In the genomic region with DNA sequence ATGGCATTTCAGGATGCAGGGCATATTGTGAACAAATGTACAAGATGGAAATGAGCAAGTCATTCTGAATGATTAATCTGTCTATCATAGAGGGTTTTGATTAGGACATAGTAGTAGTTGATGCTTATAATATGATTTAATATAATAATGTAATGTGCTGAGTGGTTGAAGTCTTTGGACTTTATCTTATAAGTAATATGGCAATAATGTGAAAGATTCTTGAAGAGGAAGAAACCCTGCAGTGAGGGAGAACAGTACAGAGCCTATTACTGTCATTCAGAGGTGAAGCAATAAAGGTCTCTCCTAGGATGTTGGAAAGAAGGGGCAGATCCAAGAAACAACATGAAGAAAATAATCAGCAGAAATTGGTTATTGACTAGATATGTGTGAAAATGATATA, we compare ENCODE assay signal across 36 cellular contexts. TPM values are rescaled to one million over a fixed set of nuclear protein-coding genes. Genes with fewer than 3 reads are reported as not detected.
DNase-seq lines count a peak whose midpoint lies in the region; ATAC-seq, FAIRE-seq and TF ChIP-seq lines count a peak whose summit lies in the region.
"Had no signal": no experiment of that assay in that cellular context is flagged by ENCODE, and none has a peak within 500 bp of the region (broad histone marks: within the 10 kb centered on the region; RNA-seq: fewer than 3 reads in every experiment).

No MANE protein-coding gene starts in this region.

- intact Hi-C loops in activated CD4-positive, alpha-beta T cell treated with anti-CD3 and anti-CD28 coated beads, Interleukin-2, amount 10 ng/mL, durations not matched to agents 24 days and 14 days (cut with micrococcal nuclease), result no loop called here

- no peaks in the 10 kb centered on the region for H3K27me3 ChIP-seq in CD4-positive, CD25-positive, alpha-beta regulatory T cell (ENCODE audit: control insufficient read depth, insufficient read depth, low read length)
- H3K27me3 ChIP-seq: ascending aorta, cardiac muscle cell, esophagus squamous epithelium, heart right ventricle, neural progenitor cell had no signal

- peak overlapping the region; percentile 25 for H3K4me3 Mint-ChIP-seq in activated CD4-positive, alpha-beta T cell treated with anti-CD3 and anti-CD28 coated beads, Interleukin-2, amount 10 ng/mL, durations not matched to agents 24 days and 14 days
- peak overlapping the region in 1 of 4 donors; percentile 13 for H3K4me3 Mint-ChIP-seq in CD4-positive, CD25-positive, alpha-beta regulatory T cell
- no peak overlapping the region for H3K4me3 Mint-ChIP-seq in activated CD8-positive, alpha-beta T cell treated with anti-CD3 and anti-CD28 coated beads, Interleukin-2, amount 10 ng/mL, durations not matched to agents 7 days and 5 days
- H3K4me3 Mint-ChIP-seq: dendritic cell treated with granulocyte-macrophage colony-stimulating factor and Interleukin-4, amounts not matched to agents 40 ng/mL and 50 ng/mL, for 4 days; IgD-negative memory B cell; neural progenitor cell had no signal

- no peak overlapping the region for H3K4me3 ChIP-seq in CD4-positive, CD25-positive, alpha-beta regulatory T cell (ENCODE audit: low read depth, low read length)
- H3K4me3 ChIP-seq: ascending aorta, cardiac muscle cell, esophagus squamous epithelium, heart right ventricle, mucosa of descending colon, neural progenitor cell had no signal

- H3K27ac ChIP-seq in CD4-positive, CD25-positive, alpha-beta regulatory T cell (ENCODE audit: insufficient read depth, low read length, poor library complexity, severe bottlenecking), result no peak overlapping the region
- H3K27ac ChIP-seq: ascending aorta, cardiac muscle cell, esophagus squamous epithelium, heart right ventricle, neural progenitor cell, parathyroid adenoma, VCaP had no signal

- CTCF ChIA-PET in activated CD8-positive, alpha-beta T cell treated with anti-CD3 and anti-CD28 coated beads, Interleukin-2, amount 10 ng/mL, durations not matched to agents 7 days and 5 days (lab: Charles Lee), result interaction anchor here (1.5 to 1.8 kb wide), 2 partner anchors 9 to 69 kb away, joined by 5 to 7 read pairs; no protein-coding TSS in a partner anchor

- peaks cover 22% of the 10 kb centered on the region for H3K4me1 ChIP-seq in CD4-positive, CD25-positive, alpha-beta regulatory T cell (ENCODE audit: control insufficient read depth, insufficient read depth, low read length, poor library complexity, severe bottlenecking)

- FAIRE-seq in islet of Langerhans (lab: Jason Lieb, UNC), result peak; percentile 38
- FAIRE-seq: endometrium, urothelium cell line had no signal

- POLR2A ChIA-PET in activated CD8-positive, alpha-beta T cell treated with anti-CD3 and anti-CD28 coated beads, Interleukin-2, amount 10 ng/mL, durations not matched to agents 7 days and 5 days (lab: Charles Lee), result interaction anchor here (0.8 to 3.1 kb wide), 2 partner anchors 16 to 217 kb away, joined by 3 to 21 read pairs; partner anchors contain the start of gene NFKB1

- H3K36me3 Mint-ChIP-seq in activated CD4-positive, alpha-beta T cell treated with anti-CD3 and anti-CD28 coated beads, Interleukin-2, amount 10 ng/mL, durations not matched to agents 24 days and 14 days (ENCODE audit: low read depth), result peaks cover 50% of the 10 kb centered on the region
- peaks cover 22% of the 10 kb centered on the region for H3K36me3 Mint-ChIP-seq in CD4-positive, CD25-positive, alpha-beta regulatory T cell
- peaks cover 60% of the 10 kb centered on the region for H3K36me3 Mint-ChIP-seq in activated CD8-positive, alpha-beta T cell treated with anti-CD3 and anti-CD28 coated beads, Interleukin-2, amount 10 ng/mL, durations not matched to agents 7 days and 5 days (ENCODE audit: low read depth)

- no peak for TF ChIP-seq CTCF in GM20000 (IDR thresholded peaks at IDR 0.05; ENCODE audit: extremely low read depth, missing control alignments)

- peaks cover 55% of the 10 kb centered on the region for H3K4me1 Mint-ChIP-seq in activated CD4-positive, alpha-beta T cell treated with anti-CD3 and anti-CD28 coated beads, Interleukin-2, amount 10 ng/mL, durations not matched to agents 24 days and 14 days
- peaks cover 48 to 71% (median 57%) of the 10 kb centered on the region in 4 donors for H3K4me1 Mint-ChIP-seq in CD4-positive, CD25-positive, alpha-beta regulatory T cell
- peaks cover 70% of the 10 kb centered on the region for H3K4me1 Mint-ChIP-seq in activated CD8-positive, alpha-beta T cell treated with anti-CD3 and anti-CD28 coated beads, Interleukin-2, amount 10 ng/mL, durations not matched to agents 7 days and 5 days (ENCODE audit: low read depth)
- H3K4me1 Mint-ChIP-seq: neural progenitor cell had no signal

- H3K36me3 ChIP-seq in CD4-positive, CD25-positive, alpha-beta regulatory T cell (ENCODE audit: control insufficient read depth, insufficient read depth, low read length), result peaks cover 8% of the 10 kb centered on the region
- H3K36me3 ChIP-seq: ascending aorta, cardiac muscle cell, esophagus squamous epithelium, neural progenitor cell had no signal

- peaks cover 0 to 11% of the 10 kb centered on the region in 2 experiments for H3K9me3 ChIP-seq in CD4-positive, CD25-positive, alpha-beta regulatory T cell (ENCODE audit: control insufficient read depth in 2 of 2, low read length in 2 of 2)
- H3K9me3 ChIP-seq: ascending aorta, esophagus squamous epithelium, mucosa of descending colon had no signal

- peaks cover 13% of the 10 kb centered on the region for H3K9me3 Mint-ChIP-seq in activated CD4-positive, alpha-beta T cell treated with anti-CD3 and anti-CD28 coated beads, Interleukin-2, amount 10 ng/mL, durations not matched to agents 24 days and 14 days
- peaks cover 3 to 20% (median 10%) of the 10 kb centered on the region in 7 donors for H3K9me3 Mint-ChIP-seq in CD4-positive, CD25-positive, alpha-beta regulatory T cell
- peaks cover 30% of the 10 kb centered on the region for H3K9me3 Mint-ChIP-seq in activated CD8-positive, alpha-beta T cell treated with anti-CD3 and anti-CD28 coated beads, Interleukin-2, amount 10 ng/mL, durations not matched to agents 7 days and 5 days (ENCODE audit: insufficient read depth)

- ATAC-seq in CD4-positive, CD25-positive, alpha-beta regulatory T cell (ENCODE audit: low read depth in 2 of 2), result no peak
- no peak for ATAC-seq in activated CD8-positive, alpha-beta T cell treated with anti-CD3 and anti-CD28 coated beads, Interleukin-2, amount 10 ng/mL, durations not matched to agents 7 days and 5 days
- ATAC-seq in GM18870 (IDR thresholded peaks at IDR 0.05; ENCODE audit: unreplicated experiment), result no peak
- ATAC-seq: HCT116, mucosa of descending colon, PC-3, sciatic nerve had no signal

- no peaks in the 10 kb centered on the region for H3K27me3 Mint-ChIP-seq in activated CD4-positive, alpha-beta T cell treated with anti-CD3 and anti-CD28 coated beads, Interleukin-2, amount 10 ng/mL, durations not matched to agents 24 days and 14 days
- peaks cover 4% of the 10 kb centered on the region for H3K27me3 Mint-ChIP-seq in CD4-positive, CD25-positive, alpha-beta regulatory T cell
- no peaks in the 10 kb centered on the region for H3K27me3 Mint-ChIP-seq in activated CD8-positive, alpha-beta T cell treated with anti-CD3 and anti-CD28 coated beads, Interleukin-2, amount 10 ng/mL, durations not matched to agents 7 days and 5 days (ENCODE audit: low read depth)
- H3K27me3 Mint-ChIP-seq: dendritic cell treated with granulocyte-macrophage colony-stimulating factor and Interleukin-4, amounts not matched to agents 40 ng/mL and 50 ng/mL, for 4 days; IgD-negative memory B cell had no signal

- DNase-seq in activated CD4-positive, alpha-beta T cell treated with anti-CD3 and anti-CD28 coated beads, Interleukin-2, amount 10 ng/mL, durations not matched to agents 24 days and 14 days, result no peak
- no peak for DNase-seq in activated CD4-positive, alpha-beta T cell treated with anti-CD3 and anti-CD28 coated beads, Interleukin-2, amount 50 U/mL, for 48 hours
- no peak for DNase-seq in CD4-positive, CD25-positive, alpha-beta regulatory T cell
- no peak for DNase-seq in activated CD8-positive, alpha-beta T cell treated with anti-CD3 and anti-CD28 coated beads, Interleukin-2, amount 10 ng/mL, durations not matched to agents 7 days and 5 days
- DNase-seq in NCI-H748 treated with DMSO at 0.1 percent for 48 hours (lab: John Stamatoyannopoulos, UW), result no peak
- no peak for DNase-seq in GM20000 (ENCODE audit: low spot score)
- DNase-seq: activated CD4-positive, alpha-beta T cell treated with anti-CD3 and anti-CD28 coated beads, Interleukin-2, amount 50 U/mL, for 1 hour; activated CD8-positive, alpha-beta memory T cell treated with anti-CD3 and anti-CD28 coated beads, Interleukin-2, amount 50 U/mL, for 48 hours; esophagus squamous epithelium; foreskin melanocyte; GF-D8; heart right ventricle; left cardiac atrium; mucosa of descending colon; NCI-H1092; NCI-H187; NCI-H2171; NCI-H510A treated with DMSO at 0.1 percent for 48 hours; PC-3; SK-N-SH; stimulated activated CD4-positive, alpha-beta T cell treated with anti-CD3 and anti-CD28 coated beads, Interleukin-12 subunit alpha, Interleukin-12 subunit beta, amount 100 ng/mL, for 4 hours; stimulated activated CD4-positive, alpha-beta T cell treated with anti-CD3 and anti-CD28 coated beads, Interleukin-4, amount 100 ng/mL, for 1 hour; T-helper 9 cell had no signal

- H3K27ac Mint-ChIP-seq in activated CD4-positive, alpha-beta T cell treated with anti-CD3 and anti-CD28 coated beads, Interleukin-2, amount 10 ng/mL, durations not matched to agents 24 days and 14 days, result no peak overlapping the region
- peak overlapping the region in 2 of 3 donors; percentile 90 to 93 for H3K27ac Mint-ChIP-seq in CD4-positive, CD25-positive, alpha-beta regulatory T cell
- H3K27ac Mint-ChIP-seq in activated CD8-positive, alpha-beta T cell treated with anti-CD3 and anti-CD28 coated beads, Interleukin-2, amount 10 ng/mL, durations not matched to agents 7 days and 5 days, result peak overlapping the region; percentile 74
- H3K27ac Mint-ChIP-seq: dendritic cell treated with granulocyte-macrophage colony-stimulating factor and Interleukin-4, amounts not matched to agents 40 ng/mL and 50 ng/mL, for 4 days; neural progenitor cell had no signal

RNA-seq across cellular contexts. Expression of gene NFKB1, which starts 16.6 kb away (rescaled TPM):
- 146 and 148 TPM in 2 replicates for total RNA-seq in activated CD4-positive, alpha-beta T cell treated with anti-CD3 and anti-CD28 coated beads, Interleukin-2, amount 10 ng/mL, durations not matched to agents 24 days and 14 days
- total RNA-seq in CD4-positive, CD25-positive, alpha-beta regulatory T cell, result 152 TPM
- 10 to 100 TPM in 3 of 4 donors, 1 to 10 TPM in 1; 9.2 to 21.8 (median 13.6) TPM for polyA plus RNA-seq in CD4-positive, CD25-positive, alpha-beta regulatory T cell
- 100 to 1,000 TPM; 150 to 162 TPM for total RNA-seq in activated CD8-positive, alpha-beta T cell treated with anti-CD3 and anti-CD28 coated beads, Interleukin-2, amount 10 ng/mL, durations not matched to agents 7 days and 5 days
